In the genomic region with DNA sequence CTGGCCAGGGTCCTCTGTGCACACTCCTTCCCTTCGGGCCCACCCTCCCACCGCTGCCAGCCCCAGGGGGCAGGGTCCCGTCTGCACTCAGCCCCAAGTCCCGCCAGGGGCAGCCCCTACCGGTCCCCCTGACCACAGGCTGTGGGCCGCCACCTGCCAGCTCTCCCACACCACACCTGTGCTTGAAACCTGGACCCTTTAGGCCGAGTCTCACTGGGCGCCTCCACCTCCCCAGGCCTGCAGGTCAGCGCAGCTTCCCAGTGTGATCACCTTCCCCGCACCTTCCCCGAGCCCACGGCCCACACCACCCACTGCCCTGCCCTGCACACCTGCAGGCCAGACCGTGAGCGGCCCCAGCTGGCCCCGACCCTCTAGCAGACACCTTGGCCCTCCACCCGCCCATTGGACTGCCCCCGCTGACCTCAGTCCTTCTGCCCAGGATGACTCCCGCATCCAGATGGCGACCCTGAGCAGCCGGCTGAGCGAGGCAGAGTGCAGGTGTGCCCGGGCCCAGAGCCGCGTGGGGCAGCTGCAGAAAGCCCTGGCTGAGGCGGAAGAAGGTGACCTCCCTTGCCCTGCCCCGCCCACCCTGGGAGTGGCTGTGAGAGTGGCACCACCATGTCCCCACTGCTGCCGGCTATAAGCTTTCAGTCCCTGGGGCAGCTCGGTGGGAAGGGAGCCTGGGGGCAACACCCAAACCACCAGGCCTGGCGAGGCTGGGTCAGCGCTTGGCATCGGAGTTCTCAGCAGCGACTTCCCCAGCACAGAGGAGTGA, we compare ENCODE assay signal across 20 cellular contexts. TPM values are rescaled to one million over a fixed set of nuclear protein-coding genes. Genes with fewer than 3 reads are reported as not detected.
DNase-seq lines count a peak whose midpoint lies in the region; ATAC-seq and TF ChIP-seq lines count a peak whose summit lies in the region.
"Had no signal": no experiment of that assay in that cellular context is flagged by ENCODE, and none has a peak within 500 bp of the region (broad histone marks: within the 10 kb centered on the region; RNA-seq: fewer than 3 reads in every experiment).

No MANE protein-coding gene starts in this region.

- intact Hi-C loops in lower lobe of right lung (cut with DNase I) = no loop called here
- intact Hi-C loops in tibial artery (cut with DNase I; ENCODE audit: low total_unique reads) = no loop called here
- intact Hi-C loops in activated CD4-positive, alpha-beta T cell treated with anti-CD3 and anti-CD28 coated beads, Interleukin-2, amount 10 ng/mL, durations not matched to agents 24 days and 14 days (cut with micrococcal nuclease) = no loop called here

- H3K27me3 Mint-ChIP-seq in activated naive CD8-positive, alpha-beta T cell treated with anti-CD3 and anti-CD28 coated beads, Interleukin-2, amount 10 ng/mL, durations not matched to agents 7 days and 5 days = peaks cover 3% of the 10 kb centered on the region
- H3K27me3 Mint-ChIP-seq in activated naive CD8-positive, alpha-beta T cell treated with anti-CD3 and anti-CD28 coated beads for 36 hours = no peaks in the 10 kb centered on the region
- H3K27me3 Mint-ChIP-seq in activated CD4-positive, alpha-beta T cell treated with anti-CD3 and anti-CD28 coated beads, Interleukin-2, amount 10 ng/mL, durations not matched to agents 24 days and 14 days = peaks cover 4% of the 10 kb centered on the region
- H3K27me3 Mint-ChIP-seq: activated naive CD8-positive, alpha-beta T cell treated with anti-CD3 and anti-CD28 coated beads, Interleukin-2, amount 50 U/mL, for 24 hours had no signal

- no peak overlapping the region for H3K27ac Mint-ChIP-seq in activated naive CD8-positive, alpha-beta T cell treated with anti-CD3 and anti-CD28 coated beads, Interleukin-2, amount 10 ng/mL, durations not matched to agents 7 days and 5 days
- no peak overlapping the region for H3K27ac Mint-ChIP-seq in activated naive CD8-positive, alpha-beta T cell treated with anti-CD3 and anti-CD28 coated beads for 36 hours
- H3K27ac Mint-ChIP-seq in activated CD4-positive, alpha-beta T cell treated with anti-CD3 and anti-CD28 coated beads, Interleukin-2, amount 10 ng/mL, durations not matched to agents 24 days and 14 days = no peak overlapping the region
- H3K27ac Mint-ChIP-seq: activated naive CD8-positive, alpha-beta T cell treated with anti-CD3 and anti-CD28 coated beads, Interleukin-2, amount 50 U/mL, for 24 hours; CD4-positive, CD25-positive, alpha-beta regulatory T cell; T-helper 1 cell treated with Interleukin-12 subunit alpha and Interleukin-12 subunit beta and Interleukin-4 antibody, amounts not matched to agents 30 μg/mL and 1 μg/mL, for 36 hours had no signal

- ATAC-seq in activated naive CD8-positive, alpha-beta T cell treated with anti-CD3 and anti-CD28 coated beads, Interleukin-2, amount 10 ng/mL, durations not matched to agents 7 days and 5 days (ENCODE audit: low read depth) = no peak
- no peak for ATAC-seq in lower lobe of right lung
- ATAC-seq: activated naive CD8-positive, alpha-beta T cell treated with anti-CD3 and anti-CD28 coated beads, Interleukin-2, amount 50 U/mL, for 24 hours had no signal

- H3K4me3 Mint-ChIP-seq in activated naive CD8-positive, alpha-beta T cell treated with anti-CD3 and anti-CD28 coated beads, Interleukin-2, amount 10 ng/mL, durations not matched to agents 7 days and 5 days = no peak overlapping the region
- H3K4me3 Mint-ChIP-seq in activated naive CD8-positive, alpha-beta T cell treated with anti-CD3 and anti-CD28 coated beads for 36 hours = no peak overlapping the region
- H3K4me3 Mint-ChIP-seq in activated CD4-positive, alpha-beta T cell treated with anti-CD3 and anti-CD28 coated beads, Interleukin-2, amount 10 ng/mL, durations not matched to agents 24 days and 14 days = no peak overlapping the region
- H3K4me3 Mint-ChIP-seq: activated naive CD8-positive, alpha-beta T cell treated with anti-CD3 and anti-CD28 coated beads, Interleukin-2, amount 50 U/mL, for 24 hours; CD4-positive, CD25-positive, alpha-beta regulatory T cell; T-helper 1 cell treated with Interleukin-12 subunit alpha and Interleukin-12 subunit beta and Interleukin-4 antibody, amounts not matched to agents 30 μg/mL and 1 μg/mL, for 36 hours had no signal

- H3K9me3 Mint-ChIP-seq in activated naive CD8-positive, alpha-beta T cell treated with anti-CD3 and anti-CD28 coated beads, Interleukin-2, amount 10 ng/mL, durations not matched to agents 7 days and 5 days = no peaks in the 10 kb centered on the region
- no peaks in the 10 kb centered on the region for H3K9me3 Mint-ChIP-seq in activated naive CD8-positive, alpha-beta T cell treated with anti-CD3 and anti-CD28 coated beads for 36 hours
- H3K9me3 Mint-ChIP-seq in activated CD4-positive, alpha-beta T cell treated with anti-CD3 and anti-CD28 coated beads, Interleukin-2, amount 10 ng/mL, durations not matched to agents 24 days and 14 days = no peaks in the 10 kb centered on the region
- H3K9me3 Mint-ChIP-seq: activated naive CD8-positive, alpha-beta T cell treated with anti-CD3 and anti-CD28 coated beads, Interleukin-2, amount 50 U/mL, for 24 hours; T-helper 1 cell treated with Interleukin-12 subunit alpha and Interleukin-12 subunit beta and Interleukin-4 antibody, amounts not matched to agents 30 μg/mL and 1 μg/mL, for 36 hours had no signal

- in situ Hi-C loops in GM13976 (cut with MboI; ENCODE audit: low sequenced_read_pairs, unreplicated experiment) = no loop called here

- TF ChIP-seq CTCF in lower lobe of right lung (IDR thresholded peaks at IDR 0.05) (no peak), tibial artery (IDR thresholded peaks at IDR 0.05) (no peak), GM13976 (IDR thresholded peaks at IDR 0.05; ENCODE audit: borderline replicate concordance, control extremely low read depth, extremely low read depth, insufficient read depth, missing control alignments) (no peak)

- no peak overlapping the region for H3K4me3 ChIP-seq in lower lobe of right lung
- H3K4me3 ChIP-seq in tibial artery = no peak overlapping the region
- H3K4me3 ChIP-seq: breast epithelium, GM23248, smooth muscle cell, thoracic aorta had no signal

- H3K27ac ChIP-seq in lower lobe of right lung (no peak overlapping the region), tibial artery (no peak overlapping the region)
- H3K27ac ChIP-seq: GM23248, thoracic aorta had no signal

- peak; percentile 24 for DNase-seq in activated naive CD8-positive, alpha-beta T cell treated with anti-CD3 and anti-CD28 coated beads, Interleukin-2, amount 10 ng/mL, durations not matched to agents 7 days and 5 days
- DNase-seq in activated naive CD8-positive, alpha-beta T cell treated with anti-CD3 and anti-CD28 coated beads for 36 hours = no peak
- DNase-seq in SHP77 treated with DMSO at 0.1 percent for 48 hours (lab: John Stamatoyannopoulos, UW) (peak; percentile 27), lower lobe of right lung (peak; percentile 49), tibial artery (peak; percentile 15 to 65), NCI-H2227 treated with DMSO at 0.1 percent for 48 hours (lab: John Stamatoyannopoulos, UW) (no peak), GM13976 (ENCODE audit: low spot score) (no peak)
- no peak for DNase-seq in activated CD4-positive, alpha-beta T cell treated with anti-CD3 and anti-CD28 coated beads, Interleukin-2, amount 10 ng/mL, durations not matched to agents 24 days and 14 days
- DNase-seq: activated naive CD8-positive, alpha-beta T cell treated with anti-CD3 and anti-CD28 coated beads, Interleukin-2, amount 50 U/mL, for 24 hours; CD4-positive, CD25-positive, alpha-beta regulatory T cell; dermis blood vessel endothelial cell; DND-41; foreskin fibroblast; GM23248; NCI-H1694; stimulated activated CD8-positive, alpha-beta memory T cell treated with anti-CD3 and anti-CD28 coated beads, Interleukin-4, amount 100 ng/mL, for 48 hours had no signal

- H3K4me1 Mint-ChIP-seq in activated naive CD8-positive, alpha-beta T cell treated with anti-CD3 and anti-CD28 coated beads, Interleukin-2, amount 10 ng/mL, durations not matched to agents 7 days and 5 days = peaks cover 3% of the 10 kb centered on the region
- H3K4me1 Mint-ChIP-seq in activated naive CD8-positive, alpha-beta T cell treated with anti-CD3 and anti-CD28 coated beads for 36 hours = no peaks in the 10 kb centered on the region
- peaks cover 9% of the 10 kb centered on the region for H3K4me1 Mint-ChIP-seq in activated CD4-positive, alpha-beta T cell treated with anti-CD3 and anti-CD28 coated beads, Interleukin-2, amount 10 ng/mL, durations not matched to agents 24 days and 14 days
- H3K4me1 Mint-ChIP-seq: activated naive CD8-positive, alpha-beta T cell treated with anti-CD3 and anti-CD28 coated beads, Interleukin-2, amount 50 U/mL, for 24 hours; CD4-positive, CD25-positive, alpha-beta regulatory T cell had no signal

- H3K4me1 ChIP-seq in lower lobe of right lung (peaks cover 19% of the 10 kb centered on the region), tibial artery (peaks cover 0 to 7% (median 0%) of the 10 kb centered on the region in 4 donors)

- no peaks in the 10 kb centered on the region for H3K27me3 ChIP-seq in lower lobe of right lung (ENCODE audit: low read depth)
- peaks cover 0 to 46% of the 10 kb centered on the region in 2 donors for H3K27me3 ChIP-seq in tibial artery
- H3K27me3 ChIP-seq: breast epithelium had no signal

- no peaks in the 10 kb centered on the region for H3K9me3 ChIP-seq in lower lobe of right lung
- H3K9me3 ChIP-seq in tibial artery = no peaks in the 10 kb centered on the region
- H3K9me3 ChIP-seq: breast epithelium, thoracic aorta had no signal

- no peaks in the 10 kb centered on the region for H3K36me3 Mint-ChIP-seq in activated naive CD8-positive, alpha-beta T cell treated with anti-CD3 and anti-CD28 coated beads, Interleukin-2, amount 10 ng/mL, durations not matched to agents 7 days and 5 days
- H3K36me3 Mint-ChIP-seq in activated naive CD8-positive, alpha-beta T cell treated with anti-CD3 and anti-CD28 coated beads for 36 hours = peaks cover 2% of the 10 kb centered on the region
- H3K36me3 Mint-ChIP-seq in activated CD4-positive, alpha-beta T cell treated with anti-CD3 and anti-CD28 coated beads, Interleukin-2, amount 10 ng/mL, durations not matched to agents 24 days and 14 days (ENCODE audit: low read depth) = no peaks in the 10 kb centered on the region
- H3K36me3 Mint-ChIP-seq: CD4-positive, CD25-positive, alpha-beta regulatory T cell had no signal

- no peaks in the 10 kb centered on the region for H3K36me3 ChIP-seq in lower lobe of right lung
- no peaks in the 10 kb centered on the region for H3K36me3 ChIP-seq in tibial artery
- H3K36me3 ChIP-seq: breast epithelium, thoracic aorta had no signal

- POLR2A ChIA-PET in activated naive CD8-positive, alpha-beta T cell treated with anti-CD3 and anti-CD28 coated beads, Interleukin-2, amount 10 ng/mL, durations not matched to agents 7 days and 5 days (lab: Charles Lee) = no interaction called here

RNA-seq across cellular contexts. Expression of gene SNED1, which starts 31.3 kb away (rescaled TPM):
- total RNA-seq in activated naive CD8-positive, alpha-beta T cell treated with anti-CD3 and anti-CD28 coated beads, Interleukin-2, amount 10 ng/mL, durations not matched to agents 7 days and 5 days = 10 to 100 TPM; 14.5 to 18.7 TPM
- total RNA-seq in activated naive CD8-positive, alpha-beta T cell treated with anti-CD3 and anti-CD28 coated beads for 36 hours = 1 to 10 TPM in 1 of 2 experiments, under 1 TPM in 1; 0.91 to 1.0 TPM
- total RNA-seq in lower lobe of right lung = 36.2 TPM
- 1.3 and 1.9 TPM in 2 replicates for total RNA-seq in activated CD4-positive, alpha-beta T cell treated with anti-CD3 and anti-CD28 coated beads, Interleukin-2, amount 10 ng/mL, durations not matched to agents 24 days and 14 days

Comparison
In these comparisons a context has a peak if more than half of its experiments do, and no peak if none do; other contexts are left out.
1. DNase-seq: peak in activated naive CD8-positive, alpha-beta T cell treated with anti-CD3 and anti-CD28 coated beads, Interleukin-2, amount 10 ng/mL, durations not matched to agents 7 days and 5 days (single experiment), SHP77 treated with DMSO at 0.1 percent for 48 hours (single experiment), lower lobe of right lung (single experiment) and tibial artery (2 of 2); none in activated naive CD8-positive, alpha-beta T cell treated with anti-CD3 and anti-CD28 coated beads for 36 hours (single experiment), NCI-H2227 treated with DMSO at 0.1 percent for 48 hours (single experiment), activated CD4-positive, alpha-beta T cell treated with anti-CD3 and anti-CD28 coated beads, Interleukin-2, amount 10 ng/mL, durations not matched to agents 24 days and 14 days (single experiment) and GM13976 (single experiment).